ENCODE assay signal across 2 cellular contexts in the genomic region with DNA sequence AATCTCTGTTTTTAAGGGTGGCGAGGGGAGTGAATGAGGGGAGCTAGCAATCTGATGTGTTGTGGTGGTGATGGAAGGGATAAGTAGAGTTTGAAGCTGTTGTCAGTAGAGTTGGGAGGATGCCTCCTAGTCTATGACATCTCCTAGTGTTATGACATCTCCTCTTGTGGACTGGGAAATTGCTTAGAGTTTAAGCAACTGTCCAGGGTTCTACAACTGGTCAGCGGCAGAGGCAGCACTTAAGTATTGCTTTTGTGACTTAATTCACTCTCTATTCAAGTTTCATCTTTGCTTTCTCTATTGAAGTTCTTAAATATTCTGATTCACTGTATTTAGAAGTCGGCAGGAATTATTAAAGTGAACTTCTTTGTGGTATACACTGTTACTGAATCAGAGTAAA.
TF ChIP-seq lines count a peak whose summit lies in the region.

No MANE protein-coding gene starts in this region.

TF ChIP-seq in SK-N-SH, 30 proteins besides CTCF, POLR2A, EP300 and RAD21 (continued from another document):
- TF ChIP-seq, protein P1, sequence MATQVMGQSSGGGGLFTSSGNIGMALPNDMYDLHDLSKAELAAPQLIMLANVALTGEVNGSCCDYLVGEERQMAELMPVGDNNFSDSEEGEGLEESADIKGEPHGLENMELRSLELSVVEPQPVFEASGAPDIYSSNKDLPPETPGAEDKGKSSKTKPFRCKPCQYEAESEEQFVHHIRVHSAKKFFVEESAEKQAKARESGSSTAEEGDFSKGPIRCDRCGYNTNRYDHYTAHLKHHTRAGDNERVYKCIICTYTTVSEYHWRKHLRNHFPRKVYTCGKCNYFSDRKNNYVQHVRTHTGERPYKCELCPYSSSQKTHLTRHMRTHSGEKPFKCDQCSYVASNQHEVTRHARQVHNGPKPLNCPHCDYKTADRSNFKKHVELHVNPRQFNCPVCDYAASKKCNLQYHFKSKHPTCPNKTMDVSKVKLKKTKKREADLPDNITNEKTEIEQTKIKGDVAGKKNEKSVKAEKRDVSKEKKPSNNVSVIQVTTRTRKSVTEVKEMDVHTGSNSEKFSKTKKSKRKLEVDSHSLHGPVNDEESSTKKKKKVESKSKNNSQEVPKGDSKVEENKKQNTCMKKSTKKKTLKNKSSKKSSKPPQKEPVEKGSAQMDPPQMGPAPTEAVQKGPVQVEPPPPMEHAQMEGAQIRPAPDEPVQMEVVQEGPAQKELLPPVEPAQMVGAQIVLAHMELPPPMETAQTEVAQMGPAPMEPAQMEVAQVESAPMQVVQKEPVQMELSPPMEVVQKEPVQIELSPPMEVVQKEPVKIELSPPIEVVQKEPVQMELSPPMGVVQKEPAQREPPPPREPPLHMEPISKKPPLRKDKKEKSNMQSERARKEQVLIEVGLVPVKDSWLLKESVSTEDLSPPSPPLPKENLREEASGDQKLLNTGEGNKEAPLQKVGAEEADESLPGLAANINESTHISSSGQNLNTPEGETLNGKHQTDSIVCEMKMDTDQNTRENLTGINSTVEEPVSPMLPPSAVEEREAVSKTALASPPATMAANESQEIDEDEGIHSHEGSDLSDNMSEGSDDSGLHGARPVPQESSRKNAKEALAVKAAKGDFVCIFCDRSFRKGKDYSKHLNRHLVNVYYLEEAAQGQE (IDR thresholded peaks at IDR 0.05; ENCODE audit: low read depth, low read length) = peak; percentile 31; the same call in 1 of the 2 replicates

TF ChIP-seq in SK-N-SH treated with all-trans-retinoic acid at 6 μM for 48 hours, 23 proteins besides CTCF, POLR2A, EP300 and RAD21 (continued from another document):
- TF ChIP-seq, protein P2, sequence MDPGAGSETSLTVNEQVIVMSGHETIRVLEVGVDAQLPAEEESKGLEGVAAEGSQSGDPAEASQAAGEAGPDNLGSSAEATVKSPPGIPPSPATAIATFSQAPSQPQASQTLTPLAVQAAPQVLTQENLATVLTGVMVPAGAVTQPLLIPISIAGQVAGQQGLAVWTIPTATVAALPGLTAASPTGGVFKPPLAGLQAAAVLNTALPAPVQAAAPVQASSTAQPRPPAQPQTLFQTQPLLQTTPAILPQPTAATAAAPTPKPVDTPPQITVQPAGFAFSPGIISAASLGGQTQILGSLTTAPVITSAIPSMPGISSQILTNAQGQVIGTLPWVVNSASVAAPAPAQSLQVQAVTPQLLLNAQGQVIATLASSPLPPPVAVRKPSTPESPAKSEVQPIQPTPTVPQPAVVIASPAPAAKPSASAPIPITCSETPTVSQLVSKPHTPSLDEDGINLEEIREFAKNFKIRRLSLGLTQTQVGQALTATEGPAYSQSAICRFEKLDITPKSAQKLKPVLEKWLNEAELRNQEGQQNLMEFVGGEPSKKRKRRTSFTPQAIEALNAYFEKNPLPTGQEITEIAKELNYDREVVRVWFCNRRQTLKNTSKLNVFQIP (CRISPR knock-in tag; IDR thresholded peaks at IDR 0.05; ENCODE audit: borderline replicate concordance, low read depth) = no peak
- TF ChIP-seq BACH2 (CRISPR knock-in tag; IDR thresholded peaks at IDR 0.05; ENCODE audit: borderline replicate concordance) (no peak), CSDC2 (CRISPR knock-in tag; IDR thresholded peaks at IDR 0.05) (no peak), ZNF70 (CRISPR knock-in tag; IDR thresholded peaks at IDR 0.05) (no peak), RARB (CRISPR knock-in tag; IDR thresholded peaks at IDR 0.05) (no peak), PATZ1 (CRISPR knock-in tag; IDR thresholded peaks at IDR 0.05; ENCODE audit: borderline replicate concordance) (no peak)
